16 cellular contexts compared by ENCODE assay signal in the genomic region with DNA sequence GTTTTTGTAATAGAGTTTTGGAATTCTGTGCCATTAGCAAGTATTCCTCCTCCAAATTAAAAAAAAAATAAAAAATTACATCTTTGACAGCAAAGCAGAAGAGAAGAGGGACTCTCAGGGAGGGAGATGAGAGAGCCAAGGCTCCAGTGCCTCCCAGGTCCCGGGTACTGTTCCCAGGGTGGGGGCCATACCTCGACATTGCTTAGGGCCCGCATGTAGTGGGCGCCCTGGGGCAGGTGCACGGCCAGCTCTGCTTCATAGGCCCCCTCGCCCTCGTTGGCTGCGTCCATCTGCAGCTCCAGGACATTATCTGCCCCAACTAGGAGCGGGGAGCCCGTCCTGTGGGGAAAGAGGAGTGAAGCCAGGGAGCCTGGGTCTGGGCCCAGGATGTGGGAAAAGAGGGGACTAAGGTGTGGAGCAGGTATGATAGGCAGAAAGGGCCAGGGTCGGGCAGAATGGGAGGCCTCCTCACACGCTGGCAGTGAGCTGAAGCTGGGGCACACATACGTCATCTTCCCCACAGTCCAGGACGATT. TPM values are rescaled to one million over a fixed set of nuclear protein-coding genes. Genes with fewer than 3 reads are reported as not detected.
DNase-seq lines count a peak whose midpoint lies in the region; ATAC-seq, FAIRE-seq and TF ChIP-seq lines count a peak whose summit lies in the region.
"Had no signal": no experiment of that assay in that cellular context is flagged by ENCODE, and none has a peak within 500 bp of the region (broad histone marks: within the 10 kb centered on the region; RNA-seq: fewer than 3 reads in every experiment).

No MANE protein-coding gene starts in this region.

- intact Hi-C loops in Right ventricle myocardium inferior (cut with DNase I), result no loop called here
- intact Hi-C loops in right cardiac atrium (cut with DNase I), result no loop called here
- intact Hi-C loops in kidney (cut with DNase I), result no loop called here
- intact Hi-C loops in CD4-positive, alpha-beta T cell (cut with DNase I, micrococcal nuclease), result no loop called here

- H3K9me3 Mint-ChIP-seq in CD4-positive, alpha-beta T cell, result no peaks in the 10 kb centered on the region
- H3K9me3 Mint-ChIP-seq: CD4-positive, CD25-positive, alpha-beta regulatory T cell had no signal

- H3K36me3 Mint-ChIP-seq in CD4-positive, alpha-beta T cell (ENCODE audit: low read depth), result no peaks in the 10 kb centered on the region
- H3K36me3 Mint-ChIP-seq: CD4-positive, CD25-positive, alpha-beta regulatory T cell had no signal

- no peak overlapping the region for H2BK12ac ChIP-seq in neuronal stem cell (ENCODE audit: low read length)

- no peak overlapping the region for H3K4me3 ChIP-seq in right cardiac atrium (ENCODE audit: low read length)
- H3K4me3 ChIP-seq in kidney (ENCODE audit: low read length in 2 of 2), result no peak overlapping the region
- H3K4me3 ChIP-seq in neuronal stem cell (ENCODE audit: low read length in 2 of 2), result no peak overlapping the region
- H3K4me3 ChIP-seq: BLaER1 treated with 17β-estradiol and CSF1 and Interleukin-3, amounts not matched to agents 10 nM and 100 nM had no signal

- H3K14ac ChIP-seq in neuronal stem cell (ENCODE audit: low read length), result peak overlapping the region; percentile 17

- H2BK15ac ChIP-seq in neuronal stem cell (ENCODE audit: low read length), result no peak overlapping the region

- no peak overlapping the region for H3K27ac Mint-ChIP-seq in CD4-positive, alpha-beta T cell
- H3K27ac Mint-ChIP-seq: CD4-positive, CD25-positive, alpha-beta regulatory T cell had no signal

- H2AK5ac ChIP-seq in neuronal stem cell (ENCODE audit: low read depth, low read length), result peak overlapping the region; percentile 49

- H3K4me3 Mint-ChIP-seq in CD4-positive, alpha-beta T cell, result no peak overlapping the region

- H3K27ac ChIP-seq in right cardiac atrium (ENCODE audit: low read length) (no peak overlapping the region), kidney (ENCODE audit: low read depth in 2 of 2, low read length in 2 of 2) (no peak overlapping the region), neuronal stem cell (replicated peaks; ENCODE audit: low read length) (no peak overlapping the region)
- no peak overlapping the region for H3K27ac ChIP-seq in CD4-positive, alpha-beta T cell (ENCODE audit: low read depth, low read length)
- H3K27ac ChIP-seq: BLaER1 treated with 17β-estradiol and CSF1 and Interleukin-3, amounts not matched to agents 10 nM and 100 nM; KMS-11 had no signal

- no peak overlapping the region for H4K8ac ChIP-seq in neuronal stem cell (ENCODE audit: low read depth, low read length)

- H4K91ac ChIP-seq in neuronal stem cell (ENCODE audit: low read depth, low read length, poor library complexity), result no peak overlapping the region

- no peak overlapping the region for H2BK120ac ChIP-seq in neuronal stem cell (ENCODE audit: low read depth, low read length)

- H3K4me2 ChIP-seq in neuronal stem cell (ENCODE audit: insufficient read depth, low read length, poor library complexity, severe bottlenecking), result no peak overlapping the region
- H3K4me2 ChIP-seq: BLaER1 treated with 17β-estradiol and CSF1 and Interleukin-3, amounts not matched to agents 10 nM and 100 nM; KMS-11 had no signal

- POLR2A ChIA-PET in CD4-positive, alpha-beta T cell (lab: Charles Lee), result no interaction called here

- no peak overlapping the region for H3K4ac ChIP-seq in neuronal stem cell (ENCODE audit: low read length)

- WGBS in right cardiac atrium, result 88% methylated on average over 14 of the region's 14 CpGs
- WGBS in neuronal stem cell (ENCODE audit: extremely low coverage in 2 of 2, insufficient read length in 2 of 2, insufficient replicate concordance in 1 of 2), 2 donors, result no CpG with 5 or more reads among the region's 14 CpGs

- H3K27me3 Mint-ChIP-seq in CD4-positive, alpha-beta T cell, result peaks cover 38% of the 10 kb centered on the region

- H2BK5ac ChIP-seq in neuronal stem cell (ENCODE audit: low read length), result no peak overlapping the region

- CTCF ChIA-PET in CD4-positive, alpha-beta T cell (lab: Charles Lee), result no interaction called here

- H2AFZ ChIP-seq in neuronal stem cell (ENCODE audit: low read length), result no peak overlapping the region

- H3K9ac ChIP-seq in kidney (ENCODE audit: low read length in 2 of 2) (no peak overlapping the region), neuronal stem cell (ENCODE audit: low read depth, low read length, poor library complexity) (no peak overlapping the region)
- H3K9ac ChIP-seq: BLaER1 treated with 17β-estradiol and CSF1 and Interleukin-3, amounts not matched to agents 10 nM and 100 nM; KMS-11 had no signal

- FAIRE-seq in kidney (lab: Jason Lieb, UNC), result no peak
- FAIRE-seq: GM12891, GM19239 had no signal

- no peaks in the 10 kb centered on the region for H3K79me1 ChIP-seq in neuronal stem cell (ENCODE audit: low read depth, low read length)

- H3K23ac ChIP-seq in neuronal stem cell (ENCODE audit: low read depth, low read length, poor library complexity), result no peak overlapping the region

- H3K9me3 ChIP-seq in right cardiac atrium (ENCODE audit: control insufficient read depth, low read length) (no peaks in the 10 kb centered on the region), kidney (ENCODE audit: control insufficient read depth in 1 of 2, low read length in 2 of 2) (no peaks in the 10 kb centered on the region), neuronal stem cell (replicated peaks in 1 of 2; ENCODE audit: control insufficient read depth in 2 of 2, insufficient read depth in 1 of 2, low read depth in 1 of 2, low read length in 2 of 2) (no peaks in the 10 kb centered on the region)
- H3K9me3 ChIP-seq in CD4-positive, alpha-beta T cell (ENCODE audit: control insufficient read depth, low read length), result no peaks in the 10 kb centered on the region
- H3K9me3 ChIP-seq: BLaER1 treated with 17β-estradiol and CSF1 and Interleukin-3, amounts not matched to agents 10 nM and 100 nM had no signal

- peak overlapping the region; percentile 76 for H3K18ac ChIP-seq in neuronal stem cell (ENCODE audit: low read length)

- H3K36me3 ChIP-seq in kidney (ENCODE audit: control insufficient read depth in 1 of 2, insufficient read depth in 2 of 2, low read length in 2 of 2) (no peaks in the 10 kb centered on the region), neuronal stem cell (replicated peaks in 1 of 2; ENCODE audit: control insufficient read depth in 2 of 2, insufficient read depth in 2 of 2, low read length in 2 of 2) (no peaks in the 10 kb centered on the region)
- H3K36me3 ChIP-seq: BLaER1 treated with 17β-estradiol and CSF1 and Interleukin-3, amounts not matched to agents 10 nM and 100 nM had no signal

- H3K4me1 ChIP-seq in right cardiac atrium (ENCODE audit: control insufficient read depth, insufficient read depth, low read length) (no peaks in the 10 kb centered on the region), kidney (ENCODE audit: control insufficient read depth in 1 of 2, insufficient read depth in 1 of 2, low read depth in 1 of 2, low read length in 2 of 2) (peaks cover 0 to 4% of the 10 kb centered on the region in 2 donors), neuronal stem cell (ENCODE audit: control insufficient read depth in 2 of 2, insufficient read depth in 1 of 2, low read depth in 1 of 2, low read length in 2 of 2) (peaks cover 2 to 11% of the 10 kb centered on the region in 2 donors)

- no peaks in the 10 kb centered on the region for H3K27me3 ChIP-seq in right cardiac atrium (ENCODE audit: control insufficient read depth, insufficient read depth)
- H3K27me3 ChIP-seq in neuronal stem cell (ENCODE audit: control insufficient read depth in 3 of 3, insufficient read depth in 3 of 3, low read depth in 1 of 3, low read length in 3 of 3), result peaks cover 0 to 14% (median 9%) of the 10 kb centered on the region in 3 experiments
- H3K27me3 ChIP-seq in CD4-positive, alpha-beta T cell (ENCODE audit: control insufficient read depth, insufficient read depth, low read length), result no peaks in the 10 kb centered on the region
- H3K27me3 ChIP-seq: BLaER1 treated with 17β-estradiol and CSF1 and Interleukin-3, amounts not matched to agents 10 nM and 100 nM had no signal

- DNase-seq in Right ventricle myocardium inferior (ENCODE audit: missing footprints), result peak; percentile 59
- DNase-seq in right cardiac atrium, result no peak
- peak; percentile 69 for DNase-seq in kidney
- DNase-seq in neuronal stem cell (ENCODE audit: low spot score), result no peak
- DNase-seq in activated CD4-positive, CD25-positive, alpha-beta regulatory T cell (lab: John Stamatoyannopoulos, UW), result no peak
- no peak for DNase-seq in stimulated activated CD4-positive, alpha-beta T cell treated with anti-CD3 and anti-CD28 coated beads, Interleukin-12 subunit alpha, Interleukin-12 subunit beta, amount 100 ng/mL, for 4 hours
- no peak for DNase-seq in CD4-positive, alpha-beta T cell
- DNase-seq: ACHN; Calu3; CD4-positive, CD25-positive, alpha-beta regulatory T cell; DMS 273 treated with DMSO at 0.1 percent for 48 hours had no signal

- ATAC-seq in Right ventricle myocardium inferior, result no peak
- ATAC-seq in right cardiac atrium, result no peak
- no peak for ATAC-seq in CD4-positive, alpha-beta T cell (ENCODE audit: poor library complexity)
- ATAC-seq: HCT116 had no signal

- H3K4me1 Mint-ChIP-seq in CD4-positive, alpha-beta T cell (ENCODE audit: low read depth), result no peaks in the 10 kb centered on the region
- H3K4me1 Mint-ChIP-seq: CD4-positive, CD25-positive, alpha-beta regulatory T cell had no signal

- no peak for TF ChIP-seq CTCF in kidney (IDR thresholded peaks at IDR 0.05; ENCODE audit: borderline replicate concordance, extremely low read depth, insufficient read depth)
- no peak for TF ChIP-seq CTCF in CD4-positive, alpha-beta T cell (IDR thresholded peaks at IDR 0.05)

RNA-seq across cellular contexts. Expression of a gene that starts 11.2 kb away (rescaled TPM):
- total RNA-seq in Right ventricle myocardium inferior (0.78 TPM), right cardiac atrium (10 to 100 TPM in 1 of 4 donors, 1 to 10 TPM in 3; 3.9 to 14.3 (median 8.6) TPM), kidney (1.7 TPM)
- polyA plus RNA-seq in right cardiac atrium (3.4 TPM), kidney (ENCODE audit: insufficient read depth, low read depth, low replicate concordance) (0.67 TPM)
- 6.4 TPM for polyA plus RNA-seq in neuronal stem cell (2013, experiment 1 of 2)
- 7.5 TPM for polyA plus RNA-seq in neuronal stem cell (2013, experiment 2 of 2)
- total RNA-seq in CD4-positive, alpha-beta T cell, result under 1 TPM; 0.85 to 0.87 TPM
- polyA plus RNA-seq: CD4-positive, CD25-positive, alpha-beta regulatory T cell had no signal

RNA-seq across cellular contexts. Expression of a gene that starts 14.6 kb away (rescaled TPM):
- total RNA-seq in Right ventricle myocardium inferior (0.70 TPM), right cardiac atrium (1 to 10 TPM; 2.4 to 4.0 (median 3.1) TPM), kidney (0.94 TPM)
- polyA plus RNA-seq in right cardiac atrium (1.9 TPM), kidney (ENCODE audit: insufficient read depth, low read depth, low replicate concordance) (1.6 TPM)
- 34.5 TPM for polyA plus RNA-seq in neuronal stem cell (2013, experiment 1 of 2)
- polyA plus RNA-seq in neuronal stem cell (2013, experiment 2 of 2), result 33.1 TPM
- total RNA-seq in CD4-positive, alpha-beta T cell, result under 1 TPM; 0.08 to 0.19 TPM

RNA-seq across cellular contexts. Expression of a gene that starts 33.1 kb away (rescaled TPM):
- total RNA-seq in Right ventricle myocardium inferior (150 TPM), right cardiac atrium (100 to 1,000 TPM; 158 to 215 (median 194) TPM), kidney (353 TPM)
- polyA plus RNA-seq in right cardiac atrium (100 TPM), kidney (ENCODE audit: insufficient read depth, low read depth, low replicate concordance) (235 TPM)
- polyA plus RNA-seq in neuronal stem cell (2013, experiment 1 of 2), result 54.1 TPM
- 53.7 TPM for polyA plus RNA-seq in neuronal stem cell (2013, experiment 2 of 2)
- 10 to 100 TPM; 15.3 to 16.1 TPM for total RNA-seq in CD4-positive, alpha-beta T cell

RNA-seq across cellular contexts. Expression of a gene that starts 53.6 kb away (rescaled TPM):
- total RNA-seq in Right ventricle myocardium inferior, result 50.6 TPM
- 10 to 100 TPM; 56.7 to 69.9 (median 66.4) TPM for total RNA-seq in right cardiac atrium
- 73.0 TPM for polyA plus RNA-seq in right cardiac atrium
- total RNA-seq in kidney, result 107 TPM
- 389 TPM for polyA plus RNA-seq in kidney (ENCODE audit: insufficient read depth, low read depth, low replicate concordance)
- polyA plus RNA-seq in neuronal stem cell (2013, experiment 1 of 2), result 84.8 TPM
- polyA plus RNA-seq in neuronal stem cell (2013, experiment 2 of 2), result 84.0 TPM
- 10 to 100 TPM; 55.5 to 65.5 TPM for total RNA-seq in CD4-positive, alpha-beta T cell

Comparison
In these comparisons a context has a peak if more than half of its experiments do, and no peak if none do; other contexts are left out.
1. DNase-seq: peak in Right ventricle myocardium inferior (single experiment) and kidney (single experiment); none in right cardiac atrium (0 of 3), neuronal stem cell (single experiment), activated CD4-positive, CD25-positive, alpha-beta regulatory T cell (0 of 4), stimulated activated CD4-positive, alpha-beta T cell treated with anti-CD3 and anti-CD28 coated beads, Interleukin-12 subunit alpha, Interleukin-12 subunit beta, amount 100 ng/mL, for 4 hours (single experiment) and CD4-positive, alpha-beta T cell (0 of 10).